ENCODE assay signal across 17 cellular contexts in the genomic region with DNA sequence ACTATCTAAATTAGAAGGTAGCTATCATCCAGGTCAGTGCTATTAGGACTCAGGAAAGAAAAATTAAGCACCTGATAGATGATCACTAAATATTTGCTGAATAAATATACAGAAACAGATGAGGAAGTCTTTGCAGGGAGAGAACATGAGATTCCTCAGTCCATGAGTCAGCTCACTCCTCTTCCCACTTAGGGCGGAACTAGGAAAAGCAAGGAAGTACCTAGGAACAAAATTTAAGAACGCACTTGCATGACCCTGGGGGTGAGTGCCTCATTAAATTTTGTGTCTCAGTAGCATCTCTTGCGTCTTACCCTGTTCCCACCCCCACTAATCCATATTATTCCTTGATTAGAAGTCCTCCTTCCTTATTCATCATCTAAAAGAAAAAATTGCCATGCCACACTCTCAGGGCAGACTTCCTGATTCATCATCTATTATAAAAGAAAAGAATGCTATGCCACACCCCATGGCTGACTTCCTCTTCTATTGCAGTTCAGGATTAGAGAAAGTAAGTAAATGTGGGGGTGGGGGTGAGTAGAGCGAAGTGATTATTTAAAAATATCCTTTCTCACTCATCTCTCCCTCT.
"Had no signal": no experiment of that assay in that cellular context is flagged by ENCODE, and none has a peak within 500 bp of the region (broad histone marks: within the 10 kb centered on the region; RNA-seq: fewer than 3 reads in every experiment).

No MANE protein-coding gene starts in this region.

- H3K36me3 ChIP-seq: cardiac muscle cell, spleen had no signal

- ATAC-seq: activated T-cell treated with anti-CD3 and anti-CD28 coated beads, Interleukin-2, amount 50 U/mL, for 4 hours; sciatic nerve; SK-N-SH treated with all-trans-retinoic acid at 6 μM for 48 hours had no signal

- H3K4me3 Mint-ChIP-seq: activated CD4-positive, alpha-beta memory T cell treated with anti-CD3 and anti-CD28 coated beads for 36 hours; activated naive CD8-positive, alpha-beta T cell treated with anti-CD3 and anti-CD28 coated beads for 36 hours; activated T-cell treated with anti-CD3 and anti-CD28 coated beads, Interleukin-2, amount 50 U/mL, for 4 hours; immature natural killer cell; memory B cell; nephron had no signal

- H3K27me3 Mint-ChIP-seq: activated CD4-positive, alpha-beta memory T cell treated with anti-CD3 and anti-CD28 coated beads for 36 hours; activated naive CD8-positive, alpha-beta T cell treated with anti-CD3 and anti-CD28 coated beads for 36 hours; memory B cell had no signal

- H3K27me3 ChIP-seq: cardiac muscle cell, spleen had no signal

- DNase-seq: activated CD4-positive, alpha-beta memory T cell treated with anti-CD3 and anti-CD28 coated beads for 36 hours; activated CD4-positive, CD25-positive, alpha-beta regulatory T cell treated with anti-CD3 and anti-CD28 coated beads, Interleukin-2, amount 50 U/mL, for 72 hours; activated gamma-delta T cell; activated naive CD8-positive, alpha-beta T cell treated with anti-CD3 and anti-CD28 coated beads for 36 hours; activated T-cell treated with anti-CD3 and anti-CD28 coated beads, Interleukin-2, amount 50 U/mL, for 4 hours; aorta; immature natural killer cell; occipital lobe; spleen; stimulated activated CD4-positive, alpha-beta T cell treated with anti-CD3 and anti-CD28 coated beads, Interleukin-2, amount 100 ng/mL, for 24 hours; stimulated activated naive CD4-positive, alpha-beta T cell; trophoblast cell had no signal

- H3K4me1 ChIP-seq: spleen had no signal

- H3K9me3 Mint-ChIP-seq: activated CD4-positive, alpha-beta memory T cell treated with anti-CD3 and anti-CD28 coated beads for 36 hours; activated naive CD8-positive, alpha-beta T cell treated with anti-CD3 and anti-CD28 coated beads for 36 hours; activated T-cell treated with anti-CD3 and anti-CD28 coated beads, Interleukin-2, amount 50 U/mL, for 4 hours; nephron had no signal

- H3K27ac Mint-ChIP-seq: activated CD4-positive, alpha-beta memory T cell treated with anti-CD3 and anti-CD28 coated beads for 36 hours; activated naive CD8-positive, alpha-beta T cell treated with anti-CD3 and anti-CD28 coated beads for 36 hours; immature natural killer cell; memory B cell; nephron had no signal

- H3K27ac ChIP-seq: cardiac muscle cell, spleen had no signal

- H3K4me3 ChIP-seq: cardiac muscle cell, spleen had no signal

- H3K4me1 Mint-ChIP-seq: activated naive CD8-positive, alpha-beta T cell treated with anti-CD3 and anti-CD28 coated beads for 36 hours; immature natural killer cell; memory B cell had no signal
